Comparison of ENCODE assay signal across 9 cellular contexts in the genomic region with DNA sequence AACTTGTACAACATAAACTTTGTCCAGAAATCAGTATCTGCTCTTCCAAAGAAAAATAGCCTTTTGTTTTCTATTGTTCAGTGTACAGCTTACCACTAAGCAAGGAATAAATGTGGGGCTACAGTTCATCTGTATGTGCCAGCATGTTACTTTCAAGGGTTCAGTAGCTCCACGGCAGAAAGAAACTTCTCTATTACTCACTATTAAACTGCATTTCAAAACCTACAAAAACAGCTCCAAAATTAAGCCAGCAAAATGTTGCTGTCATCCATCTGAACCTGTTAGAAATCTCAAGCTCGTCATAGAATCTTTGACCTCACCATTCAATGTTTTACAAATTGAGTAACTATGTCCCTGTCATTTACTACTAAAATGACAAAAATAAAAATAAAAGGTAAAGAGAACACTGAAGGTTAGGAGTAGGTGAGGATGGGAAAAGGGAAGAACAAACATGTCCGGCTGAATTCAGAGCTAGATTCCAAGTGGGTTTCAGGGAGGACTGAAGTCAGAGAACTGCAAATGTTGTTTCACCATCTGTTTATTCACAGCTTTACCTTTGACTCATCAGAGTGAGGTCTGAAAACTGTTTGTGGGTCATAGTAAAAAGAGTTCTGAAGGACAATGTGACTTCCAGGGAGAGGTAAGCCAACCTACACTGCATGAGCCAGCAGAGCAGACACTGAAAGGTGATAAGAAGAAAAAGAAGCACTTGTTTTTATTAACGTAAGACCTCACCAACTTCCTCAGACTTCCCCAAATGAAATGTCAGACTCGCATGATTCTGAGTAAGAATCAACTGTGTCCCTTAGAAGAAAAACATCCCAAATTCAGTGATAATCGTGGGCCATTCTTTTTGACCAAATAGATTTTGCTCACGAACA.
DNase-seq lines count a peak whose midpoint lies in the region; ATAC-seq, FAIRE-seq and TF ChIP-seq lines count a peak whose summit lies in the region.
"Had no signal": no experiment of that assay in that cellular context is flagged by ENCODE, and none has a peak within 500 bp of the region (broad histone marks: within the 10 kb centered on the region; RNA-seq: fewer than 3 reads in every experiment).

No MANE protein-coding gene starts in this region.

- H3K4me3 ChIP-seq in Panc1 (ENCODE audit: low read depth in 2 of 2, low read length in 2 of 2): peak overlapping the region in 1 of 2 experiments; percentile 29; a peak in 2 of 4 replicates
- H3K4me3 ChIP-seq in endocrine pancreas (ENCODE audit: control insufficient read depth, insufficient read depth, low read length): peak overlapping the region; percentile 8
- no peak overlapping the region for H3K4me3 ChIP-seq in rectal smooth muscle tissue (ENCODE audit: low read length)
- H3K4me3 ChIP-seq in BE2C (ENCODE audit: low read depth, low read length): no peak overlapping the region
- H3K4me3 ChIP-seq in trophoblast cell (ENCODE audit: low read depth, low read length): no peak overlapping the region

- no peaks in the 10 kb centered on the region for H3K79me1 ChIP-seq in trophoblast cell (ENCODE audit: low read length)

- H3K4me2 ChIP-seq in trophoblast cell (ENCODE audit: low read length): no peak overlapping the region

- H4K91ac ChIP-seq in trophoblast cell (ENCODE audit: low read depth, low read length): no peak overlapping the region

- no peak overlapping the region for H2BK5ac ChIP-seq in trophoblast cell (ENCODE audit: low read depth, low read length, poor library complexity)

- in situ Hi-C loops in Panc1 (cut with HindIII; ENCODE audit: low pct_unique_long_range_greater_than_20kb, low sequenced_read_pairs): no loop called here

- no peak overlapping the region for H4K8ac ChIP-seq in trophoblast cell (ENCODE audit: low read depth, low read length)

- H3K23ac ChIP-seq in trophoblast cell (ENCODE audit: low read length): no peak overlapping the region

- H3K9ac ChIP-seq in endocrine pancreas (ENCODE audit: control insufficient read depth, insufficient read depth, low read length) (no peak overlapping the region), rectal smooth muscle tissue (ENCODE audit: low read length) (no peak overlapping the region), trophoblast cell (ENCODE audit: low read length) (no peak overlapping the region)

- no TSS peak for BruUV-seq in Panc1 (replicated peaks; lab: Mats Ljungman, UMichigan)

- H3K79me2 ChIP-seq in trophoblast cell (ENCODE audit: control insufficient read depth, insufficient read depth, low read length, poor library complexity): no peaks in the 10 kb centered on the region

- H3K36me3 ChIP-seq in Panc1 (ENCODE audit: control insufficient read depth, insufficient read depth, low read length) (no peaks in the 10 kb centered on the region), endocrine pancreas (ENCODE audit: control insufficient read depth, insufficient read depth, low read length) (no peaks in the 10 kb centered on the region), rectal smooth muscle tissue (ENCODE audit: control insufficient read depth, insufficient read depth, low read length) (no peaks in the 10 kb centered on the region), BE2C (no peaks in the 10 kb centered on the region), trophoblast cell (ENCODE audit: control insufficient read depth in 1 of 2, insufficient read depth in 2 of 2, low read length in 2 of 2) (no peaks in the 10 kb centered on the region)

- H2AK5ac ChIP-seq in trophoblast cell (ENCODE audit: low read length): no peak overlapping the region

- no CpG with 5 or more reads among the region's 7 CpGs for WGBS in trophoblast cell (ENCODE audit: extremely low coverage, insufficient coverage, insufficient read length)

- POLR2A ChIA-PET in Panc1 (lab: Charles Lee): interaction anchor here (0.6 to 1.7 kb wide), 5 partner anchors 9 to 411 kb away, joined by 3 to 5 read pairs (median 3); no protein-coding TSS in a partner anchor

- no peak overlapping the region for H2BK120ac ChIP-seq in trophoblast cell (ENCODE audit: insufficient read depth, low read length, poor library complexity)

- DNase-seq in GM19239 (ENCODE audit: insufficient read length, low spot score) (no peak), Panc1 (ENCODE audit: low read depth, low spot score) (no peak), BE2C (no peak), trophoblast cell (no peak)
- no peak for DNase-seq in activated CD8-positive, alpha-beta memory T cell treated with anti-CD3 and anti-CD28 coated beads for 24 hours

- H3K27ac ChIP-seq in Panc1 (ENCODE audit: low read length) (peak overlapping the region; percentile 91), rectal smooth muscle tissue (ENCODE audit: low read depth, low read length) (peak overlapping the region; percentile 43), trophoblast cell (ENCODE audit: low read depth, low read length) (no peak overlapping the region)

- H2BK12ac ChIP-seq in trophoblast cell (ENCODE audit: low read length): no peak overlapping the region

- peak; percentile 67 for FAIRE-seq in GM19239 (lab: Jason Lieb, UNC)
- FAIRE-seq: endothelial cell of umbilical vein had no signal

- CTCF ChIA-PET in Panc1 (lab: Charles Lee): interaction anchor here (0.6 to 0.7 kb wide), 2 partner anchors 71 to 387 kb away, joined by 3 to 11 read pairs; no protein-coding TSS in a partner anchor

- H4K12ac ChIP-seq in trophoblast cell (ENCODE audit: low read depth, low read length): no peak overlapping the region

- H3K9me3 ChIP-seq in Panc1 (ENCODE audit: control insufficient read depth, insufficient read depth, low read depth, low read length) (no peaks in the 10 kb centered on the region), endocrine pancreas (ENCODE audit: control insufficient read depth, low read length) (no peaks in the 10 kb centered on the region), BE2C (no peaks in the 10 kb centered on the region), trophoblast cell (ENCODE audit: insufficient read depth, low read depth, low read length) (no peaks in the 10 kb centered on the region)

- ATAC-seq in Panc1 (peak; percentile 79), HG03196 (IDR thresholded peaks at IDR 0.05; ENCODE audit: unreplicated experiment) (no peak)

- no peak overlapping the region for H3K4ac ChIP-seq in trophoblast cell (ENCODE audit: low read depth, low read length)

- TF ChIP-seq CTCF in Panc1 (IDR thresholded peaks at IDR 0.05): no peak
- TF ChIP-seq CTCF in BE2C (IDR thresholded peaks at IDR 0.05; ENCODE audit: low read depth, low read length): no peak

- H3K18ac ChIP-seq in trophoblast cell (ENCODE audit: low read length): no peak overlapping the region

- H2AFZ ChIP-seq in trophoblast cell (ENCODE audit: insufficient read depth, low read length, poor library complexity): no peak overlapping the region

- peaks cover 48% of the 10 kb centered on the region for H3K4me1 ChIP-seq in Panc1 (ENCODE audit: control insufficient read depth, insufficient read depth, low read length)
- H3K4me1 ChIP-seq in endocrine pancreas (ENCODE audit: control insufficient read depth, insufficient read depth, low read length): peaks cover 18% of the 10 kb centered on the region
- peaks cover 28% of the 10 kb centered on the region for H3K4me1 ChIP-seq in rectal smooth muscle tissue (ENCODE audit: control insufficient read depth, insufficient read depth, low read length)
- no peaks in the 10 kb centered on the region; the same call in 1 of the 2 replicates for H3K4me1 ChIP-seq in BE2C
- H3K4me1 ChIP-seq in trophoblast cell (ENCODE audit: control insufficient read depth in 1 of 2, insufficient read depth in 2 of 2, low read length in 2 of 2): peaks cover 0 to 4% of the 10 kb centered on the region in 2 experiments

- intact Hi-C loops in Panc1 (cut with micrococcal nuclease; ENCODE audit: unreplicated experiment): no loop called here

- no peak overlapping the region for H3K14ac ChIP-seq in trophoblast cell (ENCODE audit: low read length)

- H3K27me3 ChIP-seq in Panc1 (ENCODE audit: control insufficient read depth, insufficient read depth, low read length) (no peaks in the 10 kb centered on the region), endocrine pancreas (ENCODE audit: control insufficient read depth, insufficient read depth, low read length) (no peaks in the 10 kb centered on the region), rectal smooth muscle tissue (ENCODE audit: control insufficient read depth, insufficient read depth, low read length) (no peaks in the 10 kb centered on the region), BE2C (no peaks in the 10 kb centered on the region), trophoblast cell (ENCODE audit: insufficient read depth, low read length) (no peaks in the 10 kb centered on the region)
